9 cellular contexts compared by ENCODE assay signal in genomic region chr9:2126331-2126789, GRCh38.
A peak's percentile ranks its signal among the peaks of the same experiment; 100 is the strongest.
DNase-seq lines count a peak whose midpoint lies in the region; ATAC-seq, FAIRE-seq and TF ChIP-seq lines count a peak whose summit lies in the region.
"Had no signal": no experiment of that assay in that cellular context is flagged by ENCODE, and none has a peak within 500 bp of the region (broad histone marks: within the 10 kb centered on the region; RNA-seq: fewer than 3 reads in every experiment).

No MANE protein-coding gene starts in this region.

- no peak overlapping the region for H3K9ac ChIP-seq in BLaER1 treated with 17β-estradiol and CSF1 and Interleukin-3, amounts not matched to agents 10 nM and 100 nM
- no peak overlapping the region for H3K9ac ChIP-seq in OCI-LY1 (ENCODE audit: low read length)

- no peak overlapping the region for H3K4me3 ChIP-seq in BLaER1 treated with 17β-estradiol and CSF1 and Interleukin-3, amounts not matched to agents 10 nM and 100 nM
- H3K4me3 ChIP-seq in OCI-LY1 (ENCODE audit: low read depth, low read length, poor library complexity, severe bottlenecking): no peak overlapping the region

- no peaks in the 10 kb centered on the region for H3F3A ChIP-seq in OCI-LY1 (ENCODE audit: insufficient read depth, low read length)

- no peak overlapping the region for H2AFZ ChIP-seq in OCI-LY1 (ENCODE audit: low read length)

- peak overlapping the region; percentile 2 to 70 (median 42); a peak in 17 of 22 replicates for H3K4me2 ChIP-seq in BLaER1 treated with 17β-estradiol and CSF1 and Interleukin-3, amounts not matched to agents 10 nM and 100 nM
- H3K4me2 ChIP-seq in OCI-LY1 (ENCODE audit: low read length): peak overlapping the region; percentile 30; the same call in 1 of the 2 replicates

- FAIRE-seq in urothelium cell line (lab: Jason Lieb, UNC): no peak
- FAIRE-seq: small intestine had no signal

- TF ChIP-seq CTCF in OCI-LY1 (IDR thresholded peaks at IDR 0.05; ENCODE audit: low read length) (no peak), omental fat pad (IDR thresholded peaks at IDR 0.05) (no peak)

- no peaks in the 10 kb centered on the region for H3K27me3 ChIP-seq in BLaER1 treated with 17β-estradiol and CSF1 and Interleukin-3, amounts not matched to agents 10 nM and 100 nM
- no peaks in the 10 kb centered on the region for H3K27me3 ChIP-seq in OCI-LY1 (ENCODE audit: insufficient read depth, low read length)

- H3K79me2 ChIP-seq in OCI-LY1 (ENCODE audit: insufficient read depth, low read length): no peaks in the 10 kb centered on the region

- ATAC-seq in omental fat pad (ENCODE audit: low FRiP score) (peak; percentile 72), GM19351 (IDR thresholded peaks at IDR 0.05; ENCODE audit: unreplicated experiment) (no peak)

- no peaks in the 10 kb centered on the region for H3K9me2 ChIP-seq in OCI-LY1 (ENCODE audit: low read depth, low read length)

- H3K4me1 ChIP-seq in BLaER1 treated with 17β-estradiol and CSF1 and Interleukin-3, amounts not matched to agents 10 nM and 100 nM: peaks cover 19 to 36% (median 30%) of the 10 kb centered on the region in 10 experiments
- peaks cover 13% of the 10 kb centered on the region for H3K4me1 ChIP-seq in OCI-LY1 (ENCODE audit: insufficient read depth, low read length, severe bottlenecking)

- peak; percentile 89 for DNase-seq in fibroblast of peridontal ligament (ENCODE audit: extremely low read depth)
- no peak for DNase-seq in omental fat pad (ENCODE audit: low spot score)
- DNase-seq in activated gamma-delta T cell (lab: John Stamatoyannopoulos, UW): no peak
- DNase-seq in urothelium cell line (ENCODE audit: low spot score): no peak
- DNase-seq in NCI-H1694 (lab: John Stamatoyannopoulos, UW): no peak

- peaks cover 73 to 100% (median 88%) of the 10 kb centered on the region in 11 experiments for H3K36me3 ChIP-seq in BLaER1 treated with 17β-estradiol and CSF1 and Interleukin-3, amounts not matched to agents 10 nM and 100 nM
- peaks cover 67% of the 10 kb centered on the region for H3K36me3 ChIP-seq in OCI-LY1 (ENCODE audit: insufficient read depth, low read length)

- no peak overlapping the region for H3K27ac ChIP-seq in BLaER1 treated with 17β-estradiol and CSF1 and Interleukin-3, amounts not matched to agents 10 nM and 100 nM
- no peak overlapping the region for H3K27ac ChIP-seq in OCI-LY1 (ENCODE audit: low read depth, low read length, poor library complexity, severe bottlenecking)

- H3K9me3 ChIP-seq in BLaER1 treated with 17β-estradiol and CSF1 and Interleukin-3, amounts not matched to agents 10 nM and 100 nM (replicated peaks in 1 of 11): no peaks in the 10 kb centered on the region
- no peaks in the 10 kb centered on the region for H3K9me3 ChIP-seq in OCI-LY1 (ENCODE audit: low read length)

- H4K20me1 ChIP-seq in BLaER1 treated with 17β-estradiol and CSF1 and Interleukin-3, amounts not matched to agents 10 nM and 100 nM: peaks cover 0 to 75% (median 9%) of the 10 kb centered on the region in 11 experiments; a peak in 11 of 22 replicates
- no peaks in the 10 kb centered on the region for H4K20me1 ChIP-seq in OCI-LY1 (ENCODE audit: insufficient read depth, low read length)
